Comparison of ENCODE assay signal across 30 cellular contexts in genomic region chr13:45907501-45907900, GRCh38. TPM values are rescaled to one million over a fixed set of nuclear protein-coding genes. Genes with fewer than 3 reads are reported as not detected.
"Had no signal": no experiment of that assay in that cellular context is flagged by ENCODE, and none has a peak within 500 bp of the region (broad histone marks: within the 10 kb centered on the region; RNA-seq: fewer than 3 reads in every experiment).

No MANE protein-coding gene starts in this region.

- H3K27ac ChIP-seq: esophagus muscularis mucosa, foreskin keratinocyte, gastrocnemius medialis, heart right ventricle had no signal

- DNase-seq: activated CD4-positive, alpha-beta T cell treated with anti-CD3 and anti-CD28 coated beads for 1 hour; activated CD4-positive, alpha-beta T cell treated with anti-CD3 and anti-CD28 coated beads for 4 hours; activated CD4-positive, alpha-beta T cell treated with anti-CD3 and anti-CD28 coated beads, Interleukin-2, amount 10 ng/mL, durations not matched to agents 7 days and 5 days; activated CD4-positive, alpha-beta T cell treated with anti-CD3 and anti-CD28 coated beads, Interleukin-2, amount 50 U/mL, for 4 hours; activated CD4-positive, CD25-positive, alpha-beta regulatory T cell; activated CD8-positive, alpha-beta memory T cell treated with anti-CD3 and anti-CD28 coated beads, Interleukin-2, amount 10 ng/mL, durations not matched to agents 7 days and 5 days; activated CD8-positive, alpha-beta memory T cell treated with anti-CD3 and anti-CD28 coated beads, Interleukin-2, amount 50 U/mL, for 4 hours; activated CD8-positive, alpha-beta T cell treated with anti-CD3 and anti-CD28 coated beads, Interleukin-2, amount 10 ng/mL, durations not matched to agents 7 days and 5 days; activated effector memory CD4-positive, alpha-beta T cell treated with Interleukin-2 at 50 U/mL for 16 hours; activated gamma-delta T cell treated with Interleukin-2 at 50 U/mL for 16 hours; activated naive CD4-positive, alpha-beta T cell treated with anti-CD3 and anti-CD28 coated beads, Interleukin-2, amount 50 U/mL, for 16 hours; activated naive CD4-positive, alpha-beta T cell treated with Interleukin-2 at 50 U/mL for 16 hours; activated T-cell treated with anti-CD3 and anti-CD28 coated beads, Interleukin-2, amount 50 U/mL, for 1 hour; activated T-cell treated with anti-CD3 and anti-CD28 coated beads, Interleukin-2, amount 50 U/mL, for 72 hours; amniotic stem cell; anterior cingulate cortex; caudate nucleus; cortex of kidney; dermis blood vessel endothelial cell; effector CD4-positive, alpha-beta T cell; effector memory CD8-positive, alpha-beta T cell; erythroblast; foreskin keratinocyte; gastrocnemius medialis; glutamatergic neuron; heart right ventricle; T-helper 2 cell had no signal

- H3K4me1 Mint-ChIP-seq: activated CD4-positive, alpha-beta T cell treated with anti-CD3 and anti-CD28 coated beads, Interleukin-2, amount 10 ng/mL, durations not matched to agents 7 days and 5 days; activated CD8-positive, alpha-beta memory T cell treated with anti-CD3 and anti-CD28 coated beads, Interleukin-2, amount 10 ng/mL, durations not matched to agents 7 days and 5 days had no signal

- H3K27ac Mint-ChIP-seq: activated CD4-positive, alpha-beta T cell treated with anti-CD3 and anti-CD28 coated beads, Interleukin-2, amount 10 ng/mL, durations not matched to agents 7 days and 5 days; activated CD8-positive, alpha-beta memory T cell treated with anti-CD3 and anti-CD28 coated beads, Interleukin-2, amount 10 ng/mL, durations not matched to agents 7 days and 5 days; activated CD8-positive, alpha-beta T cell treated with anti-CD3 and anti-CD28 coated beads, Interleukin-2, amount 10 ng/mL, durations not matched to agents 7 days and 5 days; activated naive CD8-positive, alpha-beta T cell; activated T-cell treated with anti-CD3 and anti-CD28 coated beads, Interleukin-2, amount 50 U/mL, for 72 hours; effector memory CD8-positive, alpha-beta T cell had no signal

- H3K36me3 ChIP-seq: esophagus muscularis mucosa, gastrocnemius medialis, heart right ventricle had no signal

- ATAC-seq: activated CD8-positive, alpha-beta memory T cell treated with anti-CD3 and anti-CD28 coated beads, Interleukin-2, amount 10 ng/mL, durations not matched to agents 7 days and 5 days; activated CD8-positive, alpha-beta T cell treated with anti-CD3 and anti-CD28 coated beads, Interleukin-2, amount 10 ng/mL, durations not matched to agents 7 days and 5 days; activated T-cell treated with anti-CD3 and anti-CD28 coated beads, Interleukin-2, amount 50 U/mL, for 72 hours; effector memory CD8-positive, alpha-beta T cell; foreskin keratinocyte; gastrocnemius medialis; heart right ventricle had no signal

- H3K27me3 Mint-ChIP-seq: activated CD4-positive, alpha-beta T cell treated with anti-CD3 and anti-CD28 coated beads, Interleukin-2, amount 10 ng/mL, durations not matched to agents 7 days and 5 days; activated CD8-positive, alpha-beta memory T cell treated with anti-CD3 and anti-CD28 coated beads, Interleukin-2, amount 10 ng/mL, durations not matched to agents 7 days and 5 days; activated naive CD8-positive, alpha-beta T cell had no signal

- H3K27me3 ChIP-seq: esophagus muscularis mucosa, gastrocnemius medialis had no signal

- H3K36me3 Mint-ChIP-seq: activated CD8-positive, alpha-beta memory T cell treated with anti-CD3 and anti-CD28 coated beads, Interleukin-2, amount 10 ng/mL, durations not matched to agents 7 days and 5 days; activated naive CD8-positive, alpha-beta T cell had no signal

- H3K4me3 ChIP-seq: esophagus muscularis mucosa, gastrocnemius medialis, heart right ventricle had no signal

- H3K4me1 ChIP-seq: foreskin keratinocyte, heart right ventricle had no signal

- H3K9me3 ChIP-seq: esophagus muscularis mucosa, gastrocnemius medialis had no signal

- H3K4me3 Mint-ChIP-seq: activated CD4-positive, alpha-beta T cell treated with anti-CD3 and anti-CD28 coated beads, Interleukin-2, amount 10 ng/mL, durations not matched to agents 7 days and 5 days; activated CD8-positive, alpha-beta memory T cell treated with anti-CD3 and anti-CD28 coated beads, Interleukin-2, amount 10 ng/mL, durations not matched to agents 7 days and 5 days; activated CD8-positive, alpha-beta T cell treated with anti-CD3 and anti-CD28 coated beads, Interleukin-2, amount 10 ng/mL, durations not matched to agents 7 days and 5 days; activated naive CD8-positive, alpha-beta T cell; activated T-cell treated with anti-CD3 and anti-CD28 coated beads, Interleukin-2, amount 50 U/mL, for 72 hours; effector memory CD8-positive, alpha-beta T cell had no signal

- H3K9me3 Mint-ChIP-seq: activated CD4-positive, alpha-beta T cell treated with anti-CD3 and anti-CD28 coated beads, Interleukin-2, amount 10 ng/mL, durations not matched to agents 7 days and 5 days; activated T-cell treated with anti-CD3 and anti-CD28 coated beads, Interleukin-2, amount 50 U/mL, for 72 hours; effector memory CD8-positive, alpha-beta T cell had no signal

RNA-seq across cellular contexts. Expression of gene SIAH3, which starts 55.9 kb away (rescaled TPM):
- total RNA-seq: activated CD8-positive, alpha-beta memory T cell treated with anti-CD3 and anti-CD28 coated beads, Interleukin-2, amount 10 ng/mL, durations not matched to agents 7 days and 5 days; activated CD8-positive, alpha-beta T cell treated with anti-CD3 and anti-CD28 coated beads, Interleukin-2, amount 10 ng/mL, durations not matched to agents 7 days and 5 days; dermis blood vessel endothelial cell; esophagus muscularis mucosa; gastrocnemius medialis had no signal
- polyA plus RNA-seq: adipose tissue had no signal
